1 cellular context compared by ENCODE assay signal in the genomic region with DNA sequence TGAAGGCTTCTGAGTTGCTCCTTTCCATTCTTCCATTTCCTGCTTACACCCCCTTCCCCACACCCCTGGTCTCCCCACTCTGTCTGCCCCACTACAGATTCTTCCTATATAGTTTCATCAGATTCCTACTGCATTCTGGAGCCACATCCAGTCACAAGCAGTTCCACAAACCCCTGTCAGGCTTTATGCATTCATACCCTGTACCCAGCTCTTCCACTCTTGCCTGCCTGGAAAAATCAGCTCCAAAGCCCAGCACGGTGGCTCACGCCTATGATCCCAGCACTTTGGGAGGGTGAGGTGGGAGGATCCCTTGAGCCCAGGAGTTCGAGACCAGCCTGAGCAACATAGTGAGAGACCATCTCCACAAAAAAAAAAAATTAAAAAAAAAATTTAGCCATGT.
TF ChIP-seq lines count a peak whose summit lies in the region.

No MANE protein-coding gene starts in this region.

TF ChIP-seq in GM23338, 12 proteins besides CTCF, POLR2A, EP300 and RAD21 (continued from another document):
- TF ChIP-seq, protein P1, sequence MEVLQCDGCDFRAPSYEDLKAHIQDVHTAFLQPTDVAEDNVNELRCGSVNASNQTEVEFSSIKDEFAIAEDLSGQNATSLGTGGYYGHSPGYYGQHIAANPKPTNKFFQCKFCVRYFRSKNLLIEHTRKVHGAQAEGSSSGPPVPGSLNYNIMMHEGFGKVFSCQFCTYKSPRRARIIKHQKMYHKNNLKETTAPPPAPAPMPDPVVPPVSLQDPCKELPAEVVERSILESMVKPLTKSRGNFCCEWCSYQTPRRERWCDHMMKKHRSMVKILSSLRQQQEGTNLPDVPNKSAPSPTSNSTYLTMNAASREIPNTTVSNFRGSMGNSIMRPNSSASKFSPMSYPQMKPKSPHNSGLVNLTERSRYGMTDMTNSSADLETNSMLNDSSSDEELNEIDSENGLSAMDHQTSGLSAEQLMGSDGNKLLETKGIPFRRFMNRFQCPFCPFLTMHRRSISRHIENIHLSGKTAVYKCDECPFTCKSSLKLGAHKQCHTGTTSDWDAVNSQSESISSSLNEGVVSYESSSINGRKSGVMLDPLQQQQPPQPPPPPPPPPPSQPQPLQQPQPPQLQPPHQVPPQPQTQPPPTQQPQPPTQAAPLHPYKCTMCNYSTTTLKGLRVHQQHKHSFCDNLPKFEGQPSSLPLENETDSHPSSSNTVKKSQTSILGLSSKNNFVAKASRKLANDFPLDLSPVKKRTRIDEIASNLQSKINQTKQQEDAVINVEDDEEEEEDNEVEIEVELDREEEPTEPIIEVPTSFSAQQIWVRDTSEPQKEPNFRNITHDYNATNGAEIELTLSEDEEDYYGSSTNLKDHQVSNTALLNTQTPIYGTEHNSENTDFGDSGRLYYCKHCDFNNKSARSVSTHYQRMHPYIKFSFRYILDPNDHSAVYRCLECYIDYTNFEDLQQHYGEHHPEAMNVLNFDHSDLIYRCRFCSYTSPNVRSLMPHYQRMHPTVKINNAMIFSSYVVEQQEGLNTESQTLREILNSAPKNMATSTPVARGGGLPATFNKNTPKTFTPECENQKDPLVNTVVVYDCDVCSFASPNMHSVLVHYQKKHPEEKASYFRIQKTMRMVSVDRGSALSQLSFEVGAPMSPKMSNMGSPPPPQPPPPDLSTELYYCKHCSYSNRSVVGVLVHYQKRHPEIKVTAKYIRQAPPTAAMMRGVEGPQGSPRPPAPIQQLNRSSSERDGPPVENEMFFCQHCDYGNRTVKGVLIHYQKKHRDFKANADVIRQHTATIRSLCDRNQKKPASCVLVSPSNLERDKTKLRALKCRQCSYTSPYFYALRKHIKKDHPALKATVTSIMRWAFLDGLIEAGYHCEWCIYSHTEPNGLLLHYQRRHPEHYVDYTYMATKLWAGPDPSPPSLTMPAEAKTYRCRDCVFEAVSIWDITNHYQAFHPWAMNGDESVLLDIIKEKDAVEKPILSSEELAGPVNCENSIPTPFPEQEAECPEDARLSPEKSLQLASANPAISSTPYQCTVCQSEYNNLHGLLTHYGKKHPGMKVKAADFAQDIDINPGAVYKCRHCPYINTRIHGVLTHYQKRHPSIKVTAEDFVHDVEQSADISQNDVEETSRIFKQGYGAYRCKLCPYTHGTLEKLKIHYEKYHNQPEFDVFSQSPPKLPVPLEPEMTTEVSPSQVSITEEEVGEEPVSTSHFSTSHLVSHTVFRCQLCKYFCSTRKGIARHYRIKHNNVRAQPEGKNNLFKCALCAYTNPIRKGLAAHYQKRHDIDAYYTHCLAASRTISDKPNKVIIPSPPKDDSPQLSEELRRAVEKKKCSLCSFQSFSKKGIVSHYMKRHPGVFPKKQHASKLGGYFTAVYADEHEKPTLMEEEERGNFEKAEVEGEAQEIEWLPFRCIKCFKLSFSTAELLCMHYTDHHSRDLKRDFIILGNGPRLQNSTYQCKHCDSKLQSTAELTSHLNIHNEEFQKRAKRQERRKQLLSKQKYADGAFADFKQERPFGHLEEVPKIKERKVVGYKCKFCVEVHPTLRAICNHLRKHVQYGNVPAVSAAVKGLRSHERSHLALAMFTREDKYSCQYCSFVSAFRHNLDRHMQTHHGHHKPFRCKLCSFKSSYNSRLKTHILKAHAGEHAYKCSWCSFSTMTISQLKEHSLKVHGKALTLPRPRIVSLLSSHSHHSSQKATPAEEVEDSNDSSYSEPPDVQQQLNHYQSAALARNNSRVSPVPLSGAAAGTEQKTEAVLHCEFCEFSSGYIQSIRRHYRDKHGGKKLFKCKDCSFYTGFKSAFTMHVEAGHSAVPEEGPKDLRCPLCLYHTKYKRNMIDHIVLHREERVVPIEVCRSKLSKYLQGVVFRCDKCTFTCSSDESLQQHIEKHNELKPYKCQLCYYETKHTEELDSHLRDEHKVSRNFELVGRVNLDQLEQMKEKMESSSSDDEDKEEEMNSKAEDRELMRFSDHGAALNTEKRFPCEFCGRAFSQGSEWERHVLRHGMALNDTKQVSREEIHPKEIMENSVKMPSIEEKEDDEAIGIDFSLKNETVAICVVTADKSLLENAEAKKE (CRISPR knock-in tag; IDR thresholded peaks at IDR 0.05), result no peak
- TF ChIP-seq JUNB (IDR thresholded peaks at IDR 0.05; ENCODE audit: unreplicated experiment) (no peak), NANOG (IDR thresholded peaks at IDR 0.05; ENCODE audit: borderline replicate concordance) (no peak), EZH2phosphoT487 (IDR thresholded peaks at IDR 0.05; ENCODE audit: unreplicated experiment) (no peak), ZNF114 (CRISPR knock-in tag; IDR thresholded peaks at IDR 0.05) (no peak), EZH2 (IDR thresholded peaks at IDR 0.05; ENCODE audit: low read depth, unreplicated experiment) (no peak), ZNF331 (CRISPR knock-in tag; IDR thresholded peaks at IDR 0.05; ENCODE audit: low read depth) (no peak), POLR2AphosphoS5 (IDR thresholded peaks at IDR 0.05; ENCODE audit: low read depth) (no peak)
- TF ChIP-seq, protein P2, sequence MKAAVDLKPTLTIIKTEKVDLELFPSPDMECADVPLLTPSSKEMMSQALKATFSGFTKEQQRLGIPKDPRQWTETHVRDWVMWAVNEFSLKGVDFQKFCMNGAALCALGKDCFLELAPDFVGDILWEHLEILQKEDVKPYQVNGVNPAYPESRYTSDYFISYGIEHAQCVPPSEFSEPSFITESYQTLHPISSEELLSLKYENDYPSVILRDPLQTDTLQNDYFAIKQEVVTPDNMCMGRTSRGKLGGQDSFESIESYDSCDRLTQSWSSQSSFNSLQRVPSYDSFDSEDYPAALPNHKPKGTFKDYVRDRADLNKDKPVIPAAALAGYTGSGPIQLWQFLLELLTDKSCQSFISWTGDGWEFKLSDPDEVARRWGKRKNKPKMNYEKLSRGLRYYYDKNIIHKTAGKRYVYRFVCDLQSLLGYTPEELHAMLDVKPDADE (IDR thresholded peaks at IDR 0.05), result no peak
- TF ChIP-seq, protein P3, sequence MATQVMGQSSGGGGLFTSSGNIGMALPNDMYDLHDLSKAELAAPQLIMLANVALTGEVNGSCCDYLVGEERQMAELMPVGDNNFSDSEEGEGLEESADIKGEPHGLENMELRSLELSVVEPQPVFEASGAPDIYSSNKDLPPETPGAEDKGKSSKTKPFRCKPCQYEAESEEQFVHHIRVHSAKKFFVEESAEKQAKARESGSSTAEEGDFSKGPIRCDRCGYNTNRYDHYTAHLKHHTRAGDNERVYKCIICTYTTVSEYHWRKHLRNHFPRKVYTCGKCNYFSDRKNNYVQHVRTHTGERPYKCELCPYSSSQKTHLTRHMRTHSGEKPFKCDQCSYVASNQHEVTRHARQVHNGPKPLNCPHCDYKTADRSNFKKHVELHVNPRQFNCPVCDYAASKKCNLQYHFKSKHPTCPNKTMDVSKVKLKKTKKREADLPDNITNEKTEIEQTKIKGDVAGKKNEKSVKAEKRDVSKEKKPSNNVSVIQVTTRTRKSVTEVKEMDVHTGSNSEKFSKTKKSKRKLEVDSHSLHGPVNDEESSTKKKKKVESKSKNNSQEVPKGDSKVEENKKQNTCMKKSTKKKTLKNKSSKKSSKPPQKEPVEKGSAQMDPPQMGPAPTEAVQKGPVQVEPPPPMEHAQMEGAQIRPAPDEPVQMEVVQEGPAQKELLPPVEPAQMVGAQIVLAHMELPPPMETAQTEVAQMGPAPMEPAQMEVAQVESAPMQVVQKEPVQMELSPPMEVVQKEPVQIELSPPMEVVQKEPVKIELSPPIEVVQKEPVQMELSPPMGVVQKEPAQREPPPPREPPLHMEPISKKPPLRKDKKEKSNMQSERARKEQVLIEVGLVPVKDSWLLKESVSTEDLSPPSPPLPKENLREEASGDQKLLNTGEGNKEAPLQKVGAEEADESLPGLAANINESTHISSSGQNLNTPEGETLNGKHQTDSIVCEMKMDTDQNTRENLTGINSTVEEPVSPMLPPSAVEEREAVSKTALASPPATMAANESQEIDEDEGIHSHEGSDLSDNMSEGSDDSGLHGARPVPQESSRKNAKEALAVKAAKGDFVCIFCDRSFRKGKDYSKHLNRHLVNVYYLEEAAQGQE (IDR thresholded peaks at IDR 0.05; ENCODE audit: unreplicated experiment), result no peak
